In genomic region chr17:42368797-42369561, GRCh38 we compare ENCODE assay signal across 3 cellular contexts.
TF ChIP-seq lines count a peak whose summit lies in the region.

No MANE protein-coding gene starts in this region.

TF ChIP-seq in HEK293, 187 proteins besides CTCF, POLR2A, EP300 and RAD21:
- 0 out of 2 replicates have a peak, but pooled peaks have one; percentile 13 for TF ChIP-seq ZFHX2 (tag by site-specific recombination; conservative IDR thresholded peaks at IDR 0.05)
- TF ChIP-seq ZNF2 (tag by site-specific recombination; IDR thresholded peaks at IDR 0.05), result 0 out of 2 replicates have a peak, but pooled peaks have one; percentile 29
- peak; percentile 99 for TF ChIP-seq ZNF146 (tag by site-specific recombination; IDR thresholded peaks at IDR 0.05)
- TF ChIP-seq EGR2 (tag by site-specific recombination; IDR thresholded peaks at IDR 0.05; ENCODE audit: low read depth), result peak; percentile 44; the same call in 1 of the 2 replicates
- TF ChIP-seq ZNF580 (tag by site-specific recombination; IDR thresholded peaks at IDR 0.05), result peak; percentile 82

TF ChIP-seq in WTC11, 78 proteins besides CTCF, POLR2A, EP300 and RAD21:
- TF ChIP-seq ZNF121 (CRISPR knock-in tag; IDR thresholded peaks at IDR 0.05), result peak; percentile 60; the same call in 1 of the 2 replicates

TF ChIP-seq in GM12878, 131 proteins besides CTCF, POLR2A, EP300 and RAD21:
- TF ChIP-seq RUNX3 (IDR thresholded peaks at IDR 0.05; ENCODE audit: low read length) (peak; percentile 61), MTA2 (IDR thresholded peaks at IDR 0.05; ENCODE audit: low read depth) (peak; percentile 22; the same call in 1 of the 2 replicates), NR2F1 (conservative IDR thresholded peaks at IDR 0.05) (0 out of 2 replicates have a peak, but pooled peaks have one; percentile 36), IKZF2 (IDR thresholded peaks at IDR 0.05) (peak in 1 of 2 experiments; percentile 38; a peak in 1 of 4 replicates), ZNF217 (IDR thresholded peaks at IDR 0.05) (0 out of 2 replicates have a peak, but pooled peaks have one; percentile 37), IKZF1 (conservative IDR thresholded peaks at IDR 0.05) (peak; percentile 64)
